1 cellular context compared by ENCODE assay signal in genomic region chr20:41027366-41027765, GRCh38.
TF ChIP-seq lines count a peak whose summit lies in the region.

No MANE protein-coding gene starts in this region.

TF ChIP-seq in GM23338, 12 proteins besides CTCF, POLR2A, EP300 and RAD21 (continued from another document):
- TF ChIP-seq ZNF462 (CRISPR knock-in tag; IDR thresholded peaks at IDR 0.05) (no peak), NANOG (IDR thresholded peaks at IDR 0.05; ENCODE audit: borderline replicate concordance) (no peak)
